In the genomic region with DNA sequence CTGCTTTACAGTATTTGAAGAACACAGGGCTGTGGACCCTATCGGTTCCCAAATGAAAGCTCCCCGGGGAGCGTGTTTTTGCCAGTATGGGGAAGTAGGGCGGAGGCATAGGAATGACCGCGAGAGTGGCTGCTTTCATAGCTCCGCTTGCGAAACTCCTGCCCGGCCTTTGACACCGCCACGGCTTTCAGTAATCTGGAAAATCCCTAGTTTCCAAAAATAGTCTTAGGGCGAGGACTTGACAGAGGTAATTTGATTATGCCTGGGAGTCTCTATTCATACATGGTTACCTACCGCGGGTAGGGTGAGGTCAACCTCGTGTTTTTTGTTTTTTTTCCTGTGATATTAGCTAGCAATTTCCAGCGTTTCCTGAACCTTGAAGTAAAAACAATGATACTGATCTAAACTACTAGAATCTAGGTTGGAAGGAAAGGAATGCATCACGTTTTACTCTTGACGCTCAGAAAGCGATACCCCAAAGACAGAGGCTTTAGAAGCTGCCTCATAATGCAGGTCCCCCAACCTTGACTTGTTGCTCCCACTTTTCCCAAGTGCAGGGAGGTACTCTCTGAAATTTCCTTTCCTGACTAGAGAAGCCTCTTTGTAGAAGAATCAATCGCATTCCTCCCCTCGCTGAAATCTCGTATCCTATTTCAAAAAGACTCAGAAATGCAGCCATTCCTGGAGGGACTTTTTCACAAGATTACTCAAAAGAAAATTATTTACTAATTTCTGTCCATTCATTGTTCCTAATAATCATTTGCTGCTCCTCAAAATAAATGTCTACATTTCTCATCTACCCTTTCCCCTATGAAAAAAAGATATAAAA, we compare ENCODE assay signal across 8 cellular contexts. TPM values are rescaled to one million over a fixed set of nuclear protein-coding genes. Genes with fewer than 3 reads are reported as not detected.
DNase-seq lines count a peak whose midpoint lies in the region; ATAC-seq, FAIRE-seq and TF ChIP-seq lines count a peak whose summit lies in the region.

No MANE protein-coding gene starts in this region.

- no CpG with 5 or more reads among the region's 22 CpGs for WGBS in iPS DF 6.9 (ENCODE audit: insufficient coverage, insufficient read length)

- TF ChIP-seq EP300 in Ishikawa (IDR thresholded peaks at IDR 0.05; ENCODE audit: borderline replicate concordance): no peak

- ATAC-seq in GM21786 (IDR thresholded peaks at IDR 0.05; ENCODE audit: unreplicated experiment) (peak; percentile 29), gastrocnemius medialis (peak; percentile 89 to 90)

- intact Hi-C loops in gastrocnemius medialis (cut with DNase I; ENCODE audit: low total_unique reads): loop anchor here (1.0 to 5.0 kb wide), 3 partner anchors 14 to 484 kb away; no protein-coding TSS in a partner anchor

- H3K27me3 ChIP-seq in iPS DF 6.9 (ENCODE audit: control insufficient read depth, insufficient read depth, low read length) (no peaks in the 10 kb centered on the region), gastrocnemius medialis (no peaks in the 10 kb centered on the region)

- H3K27ac ChIP-seq in iPS DF 6.9 (ENCODE audit: low read length) (no peak overlapping the region), gastrocnemius medialis (peak overlapping the region; percentile 93 to 99 (median 98))

- TF ChIP-seq CTCF in astrocyte of the cerebellum (IDR thresholded peaks at IDR 0.05; ENCODE audit: low read depth, low read length, missing control alignments) (no peak), gastrocnemius medialis (IDR thresholded peaks at IDR 0.05 in 4 of 5, conservative IDR thresholded peaks at IDR 0.05 in 1 of 5) (peak in 1 of 5 experiments; percentile 13)

- in situ Hi-C loops in astrocyte of the cerebellum (cut with HindIII; ENCODE audit: low sequenced_read_pairs): no loop called here
- in situ Hi-C loops in gastrocnemius medialis (cut with MboI; ENCODE audit: low sequenced_read_pairs in 4 of 4): loop anchor here in 2 of 4 donors (25.0 kb wide), 2 partner anchors 701 to 1299 kb away; partner anchors contain the start of genes GMPS (in 2 of the 2) and SLC33A1 (in 2 of the 2)

- H3K4me1 ChIP-seq in iPS DF 6.9 (ENCODE audit: control insufficient read depth, insufficient read depth, low read length): no peaks in the 10 kb centered on the region
- H3K4me1 ChIP-seq in gastrocnemius medialis: peaks cover 39% of the 10 kb centered on the region in 2 donors

- no peak for FAIRE-seq in GM19239 (lab: Jason Lieb, UNC)

- peaks cover 10% of the 10 kb centered on the region; the same call in 1 of the 2 replicates for H3K36me3 ChIP-seq in iPS DF 6.9 (ENCODE audit: control insufficient read depth, insufficient read depth, low read length)
- H3K36me3 ChIP-seq in gastrocnemius medialis: peaks cover 0 to 30% of the 10 kb centered on the region in 2 donors

- peak overlapping the region; percentile 99 for H3K4me3 ChIP-seq in astrocyte of the cerebellum (ENCODE audit: low read depth, low read length)
- peak overlapping the region; percentile 81; the same call in 1 of the 2 replicates for H3K4me3 ChIP-seq in iPS DF 6.9 (ENCODE audit: low read length)
- peak overlapping the region; percentile 79 to 98 (median 94) for H3K4me3 ChIP-seq in gastrocnemius medialis

- TF ChIP-seq POLR2A in gastrocnemius medialis (IDR thresholded peaks at IDR 0.05): no peak

- peak; percentile 65 for DNase-seq in GF-D8 (lab: John Stamatoyannopoulos, UW)
- peak; percentile 94 for DNase-seq in SIG-M5 treated with dmso at 0.1 percent for 504 hours (lab: John Stamatoyannopoulos, UW; ENCODE audit: unreplicated experiment)
- peak; percentile 72 for DNase-seq in astrocyte of the cerebellum (ENCODE audit: low read depth)
- no peak for DNase-seq in iPS DF 6.9 (ENCODE audit: low read depth, low spot score)
- peak; percentile 91 to 94 for DNase-seq in gastrocnemius medialis
- DNase-seq in GM19239 (ENCODE audit: insufficient read length, low spot score): no peak

- H3K9me3 ChIP-seq in iPS DF 6.9 (ENCODE audit: control insufficient read depth, insufficient read depth, low read length): no peaks in the 10 kb centered on the region
- no peaks in the 10 kb centered on the region for H3K9me3 ChIP-seq in gastrocnemius medialis

- TF ChIP-seq RAD21 in Ishikawa (IDR thresholded peaks at IDR 0.05; ENCODE audit: low read depth): no peak

TF ChIP-seq in Ishikawa, 13 proteins besides CTCF, POLR2A, EP300 and RAD21:
- TF ChIP-seq TEAD4 (IDR thresholded peaks at IDR 0.05): no peak
- TF ChIP-seq CEBPB (IDR thresholded peaks at IDR 0.05): peak; percentile 88

RNA-seq across cellular contexts. Expression of gene CCNL1, which starts 0.9 kb away (rescaled TPM):
- total RNA-seq in gastrocnemius medialis: 100 to 1,000 TPM in 1 of 4 donors, 10 to 100 TPM in 3; 34.3 to 110 (median 41.3) TPM

Comparison
In these comparisons a context has a peak if more than half of its experiments do, and no peak if none do; other contexts are left out.
1. DNase-seq: peak in GF-D8 (single experiment), SIG-M5 treated with dmso at 0.1 percent for 504 hours (single experiment), astrocyte of the cerebellum (single experiment) and gastrocnemius medialis (2 of 2); none in iPS DF 6.9 (single experiment) and GM19239 (single experiment).
2. Peak in every context shown above with its lines, with median percentiles within 50 percentile points of each other: H3K4me3 ChIP-seq.